9 cellular contexts compared by ENCODE assay signal in the genomic region with DNA sequence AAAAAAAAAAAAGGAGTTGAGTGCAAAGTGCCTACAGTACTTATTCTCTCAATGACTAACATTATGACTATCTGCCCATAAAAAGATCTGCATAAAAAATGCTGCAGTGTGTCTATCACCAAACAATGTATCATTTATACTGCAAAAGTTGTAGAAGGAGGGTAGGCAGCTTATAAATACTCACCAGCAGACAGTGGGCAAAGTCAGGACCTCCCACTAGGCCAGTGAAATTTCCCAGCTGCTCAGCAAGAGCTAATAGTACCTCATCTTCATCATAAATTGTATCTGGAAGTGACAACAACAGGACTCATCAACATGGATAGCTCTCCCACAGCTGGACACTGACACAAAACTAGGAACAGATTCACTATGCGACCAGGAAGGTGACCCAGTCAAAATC. TPM values are rescaled to one million over a fixed set of nuclear protein-coding genes. Genes with fewer than 3 reads are reported as not detected.
DNase-seq lines count a peak whose midpoint lies in the region; ATAC-seq and TF ChIP-seq lines count a peak whose summit lies in the region.
"Had no signal": no experiment of that assay in that cellular context is flagged by ENCODE, and none has a peak within 500 bp of the region (broad histone marks: within the 10 kb centered on the region; RNA-seq: fewer than 3 reads in every experiment).

No MANE protein-coding gene starts in this region.

- H3K9me3 ChIP-seq in HUES64 (ENCODE audit: insufficient read depth, low read depth, low read length) (no peaks in the 10 kb centered on the region), mammary epithelial cell (replicated peaks; ENCODE audit: insufficient read depth, low read length) (no peaks in the 10 kb centered on the region), mucosa of stomach (ENCODE audit: control insufficient read depth, low read length) (no peaks in the 10 kb centered on the region)

- no peak overlapping the region for H3K9ac ChIP-seq in HUES64 (ENCODE audit: low read depth, low read length)
- peak overlapping the region; percentile 78 for H3K9ac ChIP-seq in mammary epithelial cell (ENCODE audit: insufficient read depth, low read length)
- H3K9ac ChIP-seq in mucosa of stomach (ENCODE audit: low read length) = peak overlapping the region; percentile 86

- BruUV-seq in mammary epithelial cell (replicated peaks; lab: Mats Ljungman, UMichigan) = no TSS peak

- H3K27ac ChIP-seq in HUES64 (ENCODE audit: low read depth, low read length) (no peak overlapping the region), mammary epithelial cell (ENCODE audit: insufficient read depth, low read depth, low read length) (peak overlapping the region; percentile 78)

- ATAC-seq in HG03342 (IDR thresholded peaks at IDR 0.05; ENCODE audit: unreplicated experiment) = no peak

- no peaks in the 10 kb centered on the region for H3K27me3 ChIP-seq in HUES64 (ENCODE audit: insufficient read depth, low read length)
- H3K27me3 ChIP-seq in mammary epithelial cell (ENCODE audit: insufficient read depth, low read length) = no peaks in the 10 kb centered on the region
- H3K27me3 ChIP-seq in mucosa of stomach (ENCODE audit: control insufficient read depth, insufficient read depth, low read length) = no peaks in the 10 kb centered on the region

- TF ChIP-seq CTCF in mammary epithelial cell (conservative IDR thresholded peaks at IDR 0.05 in 1 of 2, IDR thresholded peaks at IDR 0.05 in 1 of 2; ENCODE audit: extremely low read depth in 1 of 2, insufficient read depth in 1 of 2, low read depth in 1 of 2, low read length in 2 of 2) = no peak

- WGBS in HUES64 = 79% methylated on average over 1 of the region's 1 CpG
- 100% methylated on average over 1 of the region's 1 CpG for WGBS in mammary epithelial cell (ENCODE audit: low coverage, missing lambda C conversion rate)

- CTCF ChIA-PET in mammary epithelial cell (lab: Charles Lee; ENCODE audit: low non-redundant PET) = no interaction called here

- intact Hi-C loops in mammary epithelial cell (cut with micrococcal nuclease) = no loop called here

- H3K4me1 ChIP-seq in HUES64 (ENCODE audit: insufficient read depth, low read length) (peaks cover 19% of the 10 kb centered on the region), mammary epithelial cell (ENCODE audit: insufficient read depth, low read length) (peaks cover 14% of the 10 kb centered on the region), mucosa of stomach (ENCODE audit: control insufficient read depth, insufficient read depth, low read length) (peaks cover 19% of the 10 kb centered on the region)

- in situ Hi-C loops in mammary epithelial cell (cut with MboI; ENCODE audit: low sequenced_read_pairs in 2 of 2) = no loop called here

- H4K20me1 ChIP-seq in mammary epithelial cell (ENCODE audit: insufficient read depth, low read length) = no peaks in the 10 kb centered on the region

- DNase-seq in AG20443 (ENCODE audit: low spot score) (peak; percentile 14), mammary epithelial cell (peak; percentile 13), glomerular visceral epithelial cell (ENCODE audit: extremely low spot score) (no peak), retina (no peak), NCI-H69 (lab: John Stamatoyannopoulos, UW) (no peak)
- DNase-seq: NCI-H2081 treated with DMSO at 0.1 percent for 48 hours had no signal

- peaks cover 50% of the 10 kb centered on the region for H3K79me2 ChIP-seq in mammary epithelial cell (ENCODE audit: insufficient read depth, low read length)

- H3K36me3 ChIP-seq in HUES64 (ENCODE audit: insufficient read depth, low read length) (peaks cover 52% of the 10 kb centered on the region), mammary epithelial cell (ENCODE audit: insufficient read depth, low read length) (peaks cover 8% of the 10 kb centered on the region), mucosa of stomach (ENCODE audit: control insufficient read depth, insufficient read depth, low read length) (no peaks in the 10 kb centered on the region)

- H2AFZ ChIP-seq in mammary epithelial cell (ENCODE audit: low read depth, low read length) = no peak overlapping the region

- H3K4me2 ChIP-seq in mammary epithelial cell (ENCODE audit: insufficient read depth, low read depth, low read length) = peak overlapping the region; percentile 74

- H3K4me3 ChIP-seq in HUES64 (ENCODE audit: low read length) = peak overlapping the region; percentile 87
- H3K4me3 ChIP-seq in mammary epithelial cell (replicated peaks in 1 of 3; ENCODE audit: insufficient read depth in 1 of 3, low read depth in 2 of 3, low read length in 3 of 3) = peak overlapping the region in 2 of 3 experiments; percentile 77 to 98
- no peak overlapping the region for H3K4me3 ChIP-seq in mucosa of stomach (ENCODE audit: low read length)

- dilution Hi-C loops in mammary epithelial cell (cut with HindIII; ENCODE audit: low sequenced_read_pairs) = no loop called here

RNA-seq across cellular contexts. Expression of a gene that starts 1.6 kb away (rescaled TPM):
- polyA plus RNA-seq in HUES64 (2013, experiment 1 of 2) = 51.7 TPM
- polyA plus RNA-seq in HUES64 (2013, experiment 2 of 2) = 45.6 TPM
- 10 to 100 TPM; 26.2 to 34.7 TPM for total RNA-seq in mammary epithelial cell
- polyA plus RNA-seq in mammary epithelial cell = 25.0 TPM
- 30.0 TPM for polyA minus RNA-seq in mammary epithelial cell

Comparison
In these comparisons a context has a peak if more than half of its experiments do, and no peak if none do; other contexts are left out.
1. DNase-seq: peak in AG20443 (single experiment) and mammary epithelial cell (single experiment); none in glomerular visceral epithelial cell (single experiment), retina (single experiment) and NCI-H69 (single experiment).